ENCODE assay signal across 1 cellular context in the genomic region with DNA sequence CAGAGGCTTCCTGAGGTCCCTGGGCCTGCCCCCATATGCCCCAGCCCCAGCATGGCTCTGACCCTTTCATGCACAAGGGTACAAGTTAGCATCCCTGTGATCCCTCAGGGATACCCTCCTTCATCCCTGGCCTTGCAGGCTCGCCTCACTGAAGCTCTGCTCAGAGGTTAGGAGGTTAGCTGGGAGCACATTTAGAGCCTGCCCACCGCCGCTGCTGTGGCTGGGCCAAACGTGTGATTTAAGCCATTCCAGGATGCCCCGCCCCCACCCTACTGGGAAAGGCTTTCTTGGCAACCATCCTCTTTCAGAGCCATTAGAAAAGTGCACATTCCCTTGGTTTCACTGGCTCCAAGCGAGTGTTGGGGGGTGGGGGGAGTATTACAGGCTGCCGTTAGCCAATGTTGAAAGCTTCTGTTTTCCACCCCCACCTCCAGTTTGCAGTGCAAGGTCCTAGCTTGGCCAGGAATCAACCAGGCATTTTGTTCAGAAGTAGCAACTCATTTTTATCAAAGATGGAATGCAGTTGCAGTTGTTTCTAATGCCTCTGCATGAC.
A peak's percentile ranks its signal among the peaks of the same experiment; 100 is the strongest.
TF ChIP-seq lines count a peak whose summit lies in the region.

No MANE protein-coding gene starts in this region.

TF ChIP-seq in HepG2, 621 proteins besides CTCF, POLR2A, EP300 and RAD21 (continued from another document and continues in another):
- TF ChIP-seq STAT6 (CRISPR knock-in tag; IDR thresholded peaks at IDR 0.05; ENCODE audit: borderline replicate concordance) = no peak
- TF ChIP-seq ZMYM3 (CRISPR knock-in tag; IDR thresholded peaks at IDR 0.05) = peak; percentile 23; the same call in 1 of the 2 replicates
- no peak for TF ChIP-seq CEBPB (IDR thresholded peaks at IDR 0.05; ENCODE audit: borderline replicate concordance, low read depth, low read length)
- no peak; the same call in 1 of the 2 replicates for TF ChIP-seq ZNF768 (CRISPR knock-in tag; IDR thresholded peaks at IDR 0.05)
- no peak for TF ChIP-seq ZNF547 (CRISPR knock-in tag; IDR thresholded peaks at IDR 0.05)
- TF ChIP-seq TRAFD1 (CRISPR knock-in tag; IDR thresholded peaks at IDR 0.05; ENCODE audit: borderline replicate concordance) = no peak
- no peak for TF ChIP-seq NFRKB (IDR thresholded peaks at IDR 0.05)
- TF ChIP-seq, protein P1, sequence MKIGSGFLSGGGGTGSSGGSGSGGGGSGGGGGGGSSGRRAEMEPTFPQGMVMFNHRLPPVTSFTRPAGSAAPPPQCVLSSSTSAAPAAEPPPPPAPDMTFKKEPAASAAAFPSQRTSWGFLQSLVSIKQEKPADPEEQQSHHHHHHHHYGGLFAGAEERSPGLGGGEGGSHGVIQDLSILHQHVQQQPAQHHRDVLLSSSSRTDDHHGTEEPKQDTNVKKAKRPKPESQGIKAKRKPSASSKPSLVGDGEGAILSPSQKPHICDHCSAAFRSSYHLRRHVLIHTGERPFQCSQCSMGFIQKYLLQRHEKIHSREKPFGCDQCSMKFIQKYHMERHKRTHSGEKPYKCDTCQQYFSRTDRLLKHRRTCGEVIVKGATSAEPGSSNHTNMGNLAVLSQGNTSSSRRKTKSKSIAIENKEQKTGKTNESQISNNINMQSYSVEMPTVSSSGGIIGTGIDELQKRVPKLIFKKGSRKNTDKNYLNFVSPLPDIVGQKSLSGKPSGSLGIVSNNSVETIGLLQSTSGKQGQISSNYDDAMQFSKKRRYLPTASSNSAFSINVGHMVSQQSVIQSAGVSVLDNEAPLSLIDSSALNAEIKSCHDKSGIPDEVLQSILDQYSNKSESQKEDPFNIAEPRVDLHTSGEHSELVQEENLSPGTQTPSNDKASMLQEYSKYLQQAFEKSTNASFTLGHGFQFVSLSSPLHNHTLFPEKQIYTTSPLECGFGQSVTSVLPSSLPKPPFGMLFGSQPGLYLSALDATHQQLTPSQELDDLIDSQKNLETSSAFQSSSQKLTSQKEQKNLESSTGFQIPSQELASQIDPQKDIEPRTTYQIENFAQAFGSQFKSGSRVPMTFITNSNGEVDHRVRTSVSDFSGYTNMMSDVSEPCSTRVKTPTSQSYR (CRISPR knock-in tag; IDR thresholded peaks at IDR 0.05; ENCODE audit: borderline replicate concordance) = peak; percentile 59; the same call in 1 of the 2 replicates
- TF ChIP-seq DPF2 (CRISPR knock-in tag; IDR thresholded peaks at IDR 0.05; ENCODE audit: borderline replicate concordance, low read depth) = 0 out of 2 replicates have a peak, but pooled peaks have one; percentile 37
- no peak for TF ChIP-seq TAF1 (CRISPR knock-in tag; IDR thresholded peaks at IDR 0.05)
- no peak for TF ChIP-seq CC2D1A (CRISPR knock-in tag; IDR thresholded peaks at IDR 0.05)
- no peak for TF ChIP-seq ZC3H4 (CRISPR knock-in tag; IDR thresholded peaks at IDR 0.05; ENCODE audit: borderline replicate concordance)
- TF ChIP-seq ZNF563 (CRISPR knock-in tag; IDR thresholded peaks at IDR 0.05) = no peak
- no peak for TF ChIP-seq ZNF678 (CRISPR knock-in tag; IDR thresholded peaks at IDR 0.05)
- no peak for TF ChIP-seq ETV5 (CRISPR knock-in tag; IDR thresholded peaks at IDR 0.05; ENCODE audit: borderline replicate concordance)
- 0 out of 2 replicates have a peak, but pooled peaks have one; percentile 18 for TF ChIP-seq MEF2D (CRISPR knock-in tag; IDR thresholded peaks at IDR 0.05)
- no peak for TF ChIP-seq ZBTB1 (CRISPR knock-in tag; IDR thresholded peaks at IDR 0.05; ENCODE audit: borderline replicate concordance)
- TF ChIP-seq NPAS2 (CRISPR knock-in tag; IDR thresholded peaks at IDR 0.05; ENCODE audit: borderline replicate concordance) = no peak
- TF ChIP-seq LCORL (IDR thresholded peaks at IDR 0.05) = no peak
- peak; percentile 56; the same call in 1 of the 2 replicates for TF ChIP-seq LCORL (CRISPR knock-in tag; IDR thresholded peaks at IDR 0.05)
- TF ChIP-seq PHF21A (CRISPR knock-in tag; IDR thresholded peaks at IDR 0.05) = 0 out of 2 replicates have a peak, but pooled peaks have one; percentile 25
- TF ChIP-seq RNF2 (conservative IDR thresholded peaks at IDR 0.05; ENCODE audit: low read depth) = no peak
- peak; percentile 67; the same call in 1 of the 2 replicates for TF ChIP-seq RXRA (CRISPR knock-in tag; IDR thresholded peaks at IDR 0.05)
- no peak for TF ChIP-seq HMGXB3 (CRISPR knock-in tag; IDR thresholded peaks at IDR 0.05; ENCODE audit: borderline replicate concordance)
- no peak for TF ChIP-seq GFI1 (CRISPR knock-in tag; IDR thresholded peaks at IDR 0.05; ENCODE audit: borderline replicate concordance)
- no peak for TF ChIP-seq ZNF83 (CRISPR knock-in tag; IDR thresholded peaks at IDR 0.05; ENCODE audit: borderline replicate concordance)
- no peak for TF ChIP-seq ZNF33B (CRISPR knock-in tag; IDR thresholded peaks at IDR 0.05)
- TF ChIP-seq HCFC1 (IDR thresholded peaks at IDR 0.05; ENCODE audit: low read depth, low read length) = no peak
- no peak for TF ChIP-seq ZNF383 (CRISPR knock-in tag; IDR thresholded peaks at IDR 0.05; ENCODE audit: borderline replicate concordance)
- TF ChIP-seq NBN (conservative IDR thresholded peaks at IDR 0.05) = no peak
- peak; percentile 48 for TF ChIP-seq HOXA3 (CRISPR knock-in tag; IDR thresholded peaks at IDR 0.05)
- TF ChIP-seq, protein P2, sequence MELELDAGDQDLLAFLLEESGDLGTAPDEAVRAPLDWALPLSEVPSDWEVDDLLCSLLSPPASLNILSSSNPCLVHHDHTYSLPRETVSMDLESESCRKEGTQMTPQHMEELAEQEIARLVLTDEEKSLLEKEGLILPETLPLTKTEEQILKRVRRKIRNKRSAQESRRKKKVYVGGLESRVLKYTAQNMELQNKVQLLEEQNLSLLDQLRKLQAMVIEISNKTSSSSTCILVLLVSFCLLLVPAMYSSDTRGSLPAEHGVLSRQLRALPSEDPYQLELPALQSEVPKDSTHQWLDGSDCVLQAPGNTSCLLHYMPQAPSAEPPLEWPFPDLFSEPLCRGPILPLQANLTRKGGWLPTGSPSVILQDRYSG (CRISPR knock-in tag; IDR thresholded peaks at IDR 0.05) = no peak
- no peak for TF ChIP-seq ZNF782 (CRISPR knock-in tag; IDR thresholded peaks at IDR 0.05; ENCODE audit: borderline replicate concordance)
- no peak for TF ChIP-seq BRCA1 (CRISPR knock-in tag; IDR thresholded peaks at IDR 0.05)
- peak; percentile 42; the same call in 1 of the 2 replicates for TF ChIP-seq SALL1 (CRISPR knock-in tag; IDR thresholded peaks at IDR 0.05)
- TF ChIP-seq ZNF282 (IDR thresholded peaks at IDR 0.05; ENCODE audit: partially characterized antibody) = no peak
- no peak for TF ChIP-seq TBP (CRISPR knock-in tag; IDR thresholded peaks at IDR 0.05)
- no peak for TF ChIP-seq PCBP2 (optimal IDR thresholded peaks at IDR 0.05; ENCODE audit: low read depth, low read length, poor library complexity, severe bottlenecking)
- TF ChIP-seq FOXC1 (CRISPR knock-in tag; IDR thresholded peaks at IDR 0.05; ENCODE audit: borderline replicate concordance) = peak; percentile 31; the same call in 1 of the 2 replicates
- TF ChIP-seq THAP11 (CRISPR knock-in tag; IDR thresholded peaks at IDR 0.05) = no peak
- no peak for TF ChIP-seq ZNF367 (CRISPR knock-in tag; IDR thresholded peaks at IDR 0.05; ENCODE audit: borderline replicate concordance)
- TF ChIP-seq KLF12 (CRISPR knock-in tag; IDR thresholded peaks at IDR 0.05; ENCODE audit: borderline replicate concordance) = no peak
- peak; percentile 22; the same call in 1 of the 2 replicates for TF ChIP-seq ESRRA (CRISPR knock-in tag; IDR thresholded peaks at IDR 0.05; ENCODE audit: low read depth)
- TF ChIP-seq SRY (CRISPR knock-in tag; IDR thresholded peaks at IDR 0.05) = no peak
- 0 out of 2 replicates have a peak, but pooled peaks have one; percentile 9 for TF ChIP-seq GATAD2A (CRISPR knock-in tag; IDR thresholded peaks at IDR 0.05)
- TF ChIP-seq ZBTB2 (CRISPR knock-in tag; IDR thresholded peaks at IDR 0.05; ENCODE audit: low read depth) = no peak
- TF ChIP-seq TBX2 (CRISPR knock-in tag; IDR thresholded peaks at IDR 0.05; ENCODE audit: borderline replicate concordance) = peak; percentile 73
